Comparison of ENCODE assay signal across 8 cellular contexts in genomic region chr22:40156001-40156516, GRCh38. TPM values are rescaled to one million over a fixed set of nuclear protein-coding genes. Genes with fewer than 3 reads are reported as not detected.
DNase-seq lines count a peak whose midpoint lies in the region; ATAC-seq and TF ChIP-seq lines count a peak whose summit lies in the region.

No MANE protein-coding gene starts in this region.

- no peaks in the 10 kb centered on the region for H3K23me2 ChIP-seq in H9 (ENCODE audit: insufficient read length, low read depth, low read length, poor library complexity, severe bottlenecking)

- H3K27ac ChIP-seq in 22Rv1 (peak overlapping the region; percentile 94), H9 (ENCODE audit: insufficient read length, low read depth, low read length) (no peak overlapping the region), muscle layer of duodenum (ENCODE audit: low read length) (peak overlapping the region; percentile 41), coronary artery (peak overlapping the region in 1 of 2 donors; percentile 6)

- no peaks in the 10 kb centered on the region for H3K9me3 Mint-ChIP-seq in H9

- H2BK5ac ChIP-seq in H9 (ENCODE audit: insufficient read length, low read length): no peak overlapping the region

- peaks cover 6 to 9% of the 10 kb centered on the region in 2 experiments for H3K4me1 Mint-ChIP-seq in H9

- intact Hi-C loops in sciatic nerve (cut with DNase I): no loop called here

- no peak overlapping the region for H3K56ac ChIP-seq in H9 (ENCODE audit: insufficient read length, low read depth, low read length)

- no peak overlapping the region for H2BK15ac ChIP-seq in H9 (ENCODE audit: low read depth, low read length)

- H3K14ac ChIP-seq in H9 (ENCODE audit: insufficient read depth, low read length): no peak overlapping the region

- no peaks in the 10 kb centered on the region for H3K79me1 ChIP-seq in H9 (ENCODE audit: insufficient read depth, low read depth, low read length, poor library complexity, severe bottlenecking)

- H3K9ac ChIP-seq in H9 (ENCODE audit: extremely low read depth, insufficient read length, low read length): no peak overlapping the region

- no peaks in the 10 kb centered on the region for H3K27me3 ChIP-seq in H9 (ENCODE audit: insufficient read depth, low read length)
- no peaks in the 10 kb centered on the region for H3K27me3 ChIP-seq in muscle layer of duodenum (ENCODE audit: low read depth, low read length)

- H3K4me1 ChIP-seq in H9 (ENCODE audit: insufficient read depth, low read length) (no peaks in the 10 kb centered on the region), muscle layer of duodenum (ENCODE audit: control insufficient read depth in 1 of 2, insufficient read depth in 2 of 2, low read length in 2 of 2) (peaks cover 0 to 8% of the 10 kb centered on the region in 2 donors)

- no peak overlapping the region for H2AK5ac ChIP-seq in H9 (ENCODE audit: insufficient read length, low read length)

- no peak overlapping the region for H4K91ac ChIP-seq in H9 (ENCODE audit: insufficient read length, low read depth, low read length)

- H3K27me3 Mint-ChIP-seq in H9 (ENCODE audit: low read depth): no peaks in the 10 kb centered on the region

- no peak overlapping the region for H3K23ac ChIP-seq in H9 (ENCODE audit: insufficient read length, low read depth, low read length)

- no peak overlapping the region for H4K5ac ChIP-seq in H9 (ENCODE audit: insufficient read length, low read depth, low read length)

- no peak overlapping the region for H2AFZ ChIP-seq in H9 (ENCODE audit: low read length)

- no peak overlapping the region for H2BK12ac ChIP-seq in H9 (ENCODE audit: insufficient read length, low read depth, low read length)

- no peaks in the 10 kb centered on the region for H4K20me1 ChIP-seq in H9 (ENCODE audit: control insufficient read depth, insufficient read depth, insufficient read length)

- DNase-seq in H9 (peak; percentile 69), NCI-H774 (lab: John Stamatoyannopoulos, UW) (peak; percentile 50), cerebellar cortex (ENCODE audit: low spot score) (peak; percentile 28), sciatic nerve (ENCODE audit: low spot score) (no peak), coronary artery (ENCODE audit: low spot score) (no peak)

- H3K27ac Mint-ChIP-seq in H9: peak overlapping the region in 1 of 3 experiments; percentile 72; a peak in 2 of 7 replicates

- H3K79me2 ChIP-seq in H9 (ENCODE audit: insufficient read depth, low read length): no peaks in the 10 kb centered on the region

- H3K18ac ChIP-seq in H9 (ENCODE audit: insufficient read length, low read depth, low read length): no peak overlapping the region

- no peak overlapping the region for H2BK20ac ChIP-seq in H9 (ENCODE audit: low read depth, low read length, poor library complexity, severe bottlenecking)

- no CpG with 5 or more reads among the region's 7 CpGs for WGBS in H9 (ENCODE audit: extremely low coverage, insufficient read length, low lambda C conversion rate)

- H3K4me2 ChIP-seq in H9 (ENCODE audit: insufficient read depth, insufficient read length, low read length): no peak overlapping the region

- peaks cover 0 to 17% (median 2%) of the 10 kb centered on the region in 3 experiments; a peak in 4 of 7 replicates for H3K36me3 Mint-ChIP-seq in H9 (ENCODE audit: insufficient read depth in 1 of 3, low read depth in 3 of 3)

- H3K4ac ChIP-seq in H9 (ENCODE audit: low read depth, low read length): no peak overlapping the region

- H3K4me3 ChIP-seq in muscle layer of duodenum (ENCODE audit: low read depth in 1 of 2, low read length in 2 of 2): no peak overlapping the region
- H3K4me3 ChIP-seq in coronary artery: no peak overlapping the region

- TF ChIP-seq CTCF in 22Rv1 (IDR thresholded peaks at IDR 0.05) (no peak), H9 (conservative IDR thresholded peaks at IDR 0.05) (peak; percentile 51; the same call in 2 of the 3 replicates), coronary artery (IDR thresholded peaks at IDR 0.05) (no peak)

- ATAC-seq in sciatic nerve: no peak
- no peak for ATAC-seq in HG03135 (IDR thresholded peaks at IDR 0.05; ENCODE audit: unreplicated experiment)

- H3T11ph ChIP-seq in H9 (ENCODE audit: low read length): no peak overlapping the region

- H3K4me3 Mint-ChIP-seq in H9: no peak overlapping the region

- no peak overlapping the region for H2BK120ac ChIP-seq in H9 (ENCODE audit: low read depth, low read length, poor library complexity, severe bottlenecking)

- no peak overlapping the region for H4K8ac ChIP-seq in H9 (replicated peaks; ENCODE audit: insufficient read length, low read depth, low read length)

- H3K36me3 ChIP-seq in muscle layer of duodenum (ENCODE audit: control insufficient read depth in 1 of 2, insufficient read depth in 2 of 2, low read length in 2 of 2): no peaks in the 10 kb centered on the region

- H3K9me3 ChIP-seq in H9 (ENCODE audit: control insufficient read depth, low read depth, low read length) (no peaks in the 10 kb centered on the region), muscle layer of duodenum (ENCODE audit: control insufficient read depth in 1 of 2, low read length in 2 of 2) (no peaks in the 10 kb centered on the region)

RNA-seq across cellular contexts. Expression of gene TNRC6B, which starts 21.7 kb away (rescaled TPM):
- total RNA-seq in H9 (2021): 53.5 and 58.1 TPM in 2 replicates
- 86.0 TPM for total RNA-seq in sciatic nerve

Comparison
In these comparisons a context has a peak if more than half of its experiments do, and no peak if none do; other contexts are left out.
1. DNase-seq: peak in H9 (single experiment), NCI-H774 (single experiment) and cerebellar cortex (single experiment); none in sciatic nerve (single experiment) and coronary artery (single experiment).